Comparison of ENCODE assay signal across 23 cellular contexts in the genomic region with DNA sequence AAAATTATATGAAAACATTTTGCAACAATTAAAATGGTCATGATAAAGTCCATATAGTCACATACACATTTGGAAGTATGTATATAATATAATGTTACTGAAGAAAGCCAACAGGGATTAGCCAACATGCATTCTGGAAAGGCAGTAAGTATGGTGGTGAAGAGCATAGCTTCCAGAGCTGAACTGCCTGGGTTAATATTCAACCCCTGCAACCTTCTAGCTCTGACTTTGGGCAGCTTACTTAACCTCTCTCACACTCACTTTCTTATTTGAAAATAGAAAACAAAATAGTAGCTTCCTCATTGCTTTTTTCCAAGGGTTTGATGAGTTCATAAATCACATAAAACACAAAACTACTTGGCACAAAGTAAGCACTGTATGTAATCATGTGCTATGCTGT.
DNase-seq lines count a peak whose midpoint lies in the region; ATAC-seq, FAIRE-seq and TF ChIP-seq lines count a peak whose summit lies in the region.
"Had no signal": no experiment of that assay in that cellular context is flagged by ENCODE, and none has a peak within 500 bp of the region (broad histone marks: within the 10 kb centered on the region; RNA-seq: fewer than 3 reads in every experiment).

No MANE protein-coding gene starts in this region.

- H3K79me2 ChIP-seq in HepG2 (ENCODE audit: insufficient read depth, low read length): no peaks in the 10 kb centered on the region

- no peaks in the 10 kb centered on the region for H3K36me3 ChIP-seq in HepG2 (replicated peaks in 1 of 2; ENCODE audit: control insufficient read depth in 1 of 2, insufficient read depth in 2 of 2, low read length in 2 of 2)
- H3K36me3 ChIP-seq in transverse colon: no peaks in the 10 kb centered on the region
- no peaks in the 10 kb centered on the region for H3K36me3 ChIP-seq in esophagus squamous epithelium
- H3K36me3 ChIP-seq: MG63, SJCRH30 had no signal

- H3K9ac ChIP-seq in HepG2 (ENCODE audit: insufficient read depth, low read depth, low read length): no peak overlapping the region

- H3K4me3 Mint-ChIP-seq in T-helper 2 cell treated with Interferon-gamma antibody and Interleukin-4, amounts not matched to agents 5 μg/mL and 100 μg/mL, for 36 hours: no peak overlapping the region
- H3K4me3 Mint-ChIP-seq: CD14-positive monocyte had no signal

- peak overlapping the region; percentile 36; the same call in 1 of the 2 replicates for H3K4me2 ChIP-seq in HepG2 (ENCODE audit: low read depth, low read length)

- no peaks in the 10 kb centered on the region for H3K27me3 Mint-ChIP-seq in T-helper 2 cell treated with Interferon-gamma antibody and Interleukin-4, amounts not matched to agents 5 μg/mL and 100 μg/mL, for 36 hours (ENCODE audit: low read depth)

- H3K4me1 Mint-ChIP-seq in T-helper 2 cell treated with Interferon-gamma antibody and Interleukin-4, amounts not matched to agents 5 μg/mL and 100 μg/mL, for 36 hours (ENCODE audit: low read depth): no peaks in the 10 kb centered on the region
- H3K4me1 Mint-ChIP-seq: CD14-positive monocyte had no signal

- no peaks in the 10 kb centered on the region for H3K9me3 Mint-ChIP-seq in T-helper 2 cell treated with Interferon-gamma antibody and Interleukin-4, amounts not matched to agents 5 μg/mL and 100 μg/mL, for 36 hours
- H3K9me3 Mint-ChIP-seq: CD14-positive monocyte had no signal

- no peaks in the 10 kb centered on the region for H3K9me3 ChIP-seq in HepG2 (ENCODE audit: low read length)
- H3K9me3 ChIP-seq in transverse colon: no peaks in the 10 kb centered on the region
- H3K9me3 ChIP-seq in esophagus squamous epithelium: no peaks in the 10 kb centered on the region
- H3K9me3 ChIP-seq: MG63, SJCRH30 had no signal

- no peak overlapping the region for H3K27ac ChIP-seq in HepG2 (ENCODE audit: extremely low read length, insufficient read depth, low read length)
- no peak overlapping the region for H3K27ac ChIP-seq in transverse colon
- H3K27ac ChIP-seq in esophagus squamous epithelium: no peak overlapping the region
- H3K27ac ChIP-seq: SJCRH30 had no signal

- TF ChIP-seq CTCF in fibroblast of villous mesenchyme (IDR thresholded peaks at IDR 0.05; ENCODE audit: insufficient read depth, low read depth, low read length) (no peak), HepG2 (CRISPR knock-in tag; IDR thresholded peaks at IDR 0.05) (no peak), transverse colon (IDR thresholded peaks at IDR 0.05) (no peak), esophagus squamous epithelium (IDR thresholded peaks at IDR 0.05) (no peak)

- in situ Hi-C loops in HepG2 (cut with HindIII; ENCODE audit: extremely low pct_ligation_motif_present, low pct_unique_long_range_greater_than_20kb): no loop called here
- in situ Hi-C loops in transverse colon (cut with MboI; ENCODE audit: low pct_ligation_motif_present in 1 of 4, low pct_unique_long_range_greater_than_20kb in 1 of 4, low sequenced_read_pairs in 3 of 4): no loop called here

- no peak overlapping the region for H3K4me3 ChIP-seq in fibroblast of villous mesenchyme (ENCODE audit: low read depth, low read length)
- no peak overlapping the region for H3K4me3 ChIP-seq in HepG2 (replicated peaks in 1 of 3; ENCODE audit: insufficient read depth in 1 of 3, low read depth in 2 of 3, low read length in 3 of 3)
- no peak overlapping the region for H3K4me3 ChIP-seq in transverse colon
- no peak overlapping the region for H3K4me3 ChIP-seq in esophagus squamous epithelium
- H3K4me3 ChIP-seq: GM12878, MG63, SJCRH30 had no signal

- POLR2A ChIA-PET in HepG2 (lab: Yijun Ruan, JAX): no interaction called here

- H3K27me3 ChIP-seq in HepG2 (ENCODE audit: control insufficient read depth in 1 of 2, insufficient read depth in 2 of 2, low read length in 2 of 2): no peaks in the 10 kb centered on the region
- H3K27me3 ChIP-seq in transverse colon: no peaks in the 10 kb centered on the region
- H3K27me3 ChIP-seq in esophagus squamous epithelium: no peaks in the 10 kb centered on the region
- H3K27me3 ChIP-seq: MG63, SJCRH30 had no signal

- CTCF ChIA-PET in HepG2 (lab: Yijun Ruan, JAX; ENCODE audit: low intra/inter-chr PET ratio, low total read pairs): no interaction called here

- FAIRE-seq in HepG2 (lab: Jason Lieb, UNC): peak; percentile 34
- FAIRE-seq: GM12878, GM19239 had no signal

- H2AFZ ChIP-seq in HepG2 (ENCODE audit: low read length): no peak overlapping the region

- TF ChIP-seq EP300 in HepG2 (IDR thresholded peaks at IDR 0.05; ENCODE audit: low read depth in 2 of 2, low read length in 2 of 2) (no peak), HepG2 (CRISPR knock-in tag; IDR thresholded peaks at IDR 0.05; ENCODE audit: borderline replicate concordance) (no peak), transverse colon (IDR thresholded peaks at IDR 0.05; ENCODE audit: low read depth) (no peak)

- no peaks in the 10 kb centered on the region for H3K36me3 Mint-ChIP-seq in T-helper 2 cell treated with Interferon-gamma antibody and Interleukin-4, amounts not matched to agents 5 μg/mL and 100 μg/mL, for 36 hours (ENCODE audit: low read depth)
- H3K36me3 Mint-ChIP-seq: CD14-positive monocyte had no signal

- TF ChIP-seq RAD21 in HepG2 (CRISPR knock-in tag; IDR thresholded peaks at IDR 0.05): no peak

- intact Hi-C loops in HepG2 (cut with micrococcal nuclease; ENCODE audit: unreplicated experiment): no loop called here
- intact Hi-C loops in transverse colon (cut with DNase I; ENCODE audit: low total_unique reads): no loop called here
- intact Hi-C loops in esophagus squamous epithelium (cut with DNase I): no loop called here

- H4K20me1 ChIP-seq in HepG2 (ENCODE audit: insufficient read depth, low read length): no peaks in the 10 kb centered on the region

- H3K4me1 ChIP-seq in HepG2 (ENCODE audit: insufficient read depth, low read length): peaks cover 10% of the 10 kb centered on the region
- peaks cover 0 to 13% (median 2%) of the 10 kb centered on the region in 4 donors for H3K4me1 ChIP-seq in transverse colon
- H3K4me1 ChIP-seq in esophagus squamous epithelium: no peaks in the 10 kb centered on the region
- H3K4me1 ChIP-seq: SJCRH30 had no signal

- ATAC-seq in HepG2 (peak; percentile 98), HG02852 (IDR thresholded peaks at IDR 0.05; ENCODE audit: unreplicated experiment) (no peak)
- ATAC-seq: GM12878, HCT116, Panc1 had no signal

- no TSS peak for BruUV-seq in HepG2 (replicated peaks; lab: Mats Ljungman, UMichigan)

- TF ChIP-seq POLR2A in HepG2 (IDR thresholded peaks at IDR 0.05; ENCODE audit: insufficient read depth in 1 of 2, low read depth in 2 of 2, low read length in 2 of 2): no peak
- no peak for TF ChIP-seq POLR2A in transverse colon (IDR thresholded peaks at IDR 0.05)
- TF ChIP-seq POLR2A in esophagus squamous epithelium (IDR thresholded peaks at IDR 0.05): no peak

- no peak overlapping the region for H3K27ac Mint-ChIP-seq in T-helper 2 cell treated with Interferon-gamma antibody and Interleukin-4, amounts not matched to agents 5 μg/mL and 100 μg/mL, for 36 hours
- H3K27ac Mint-ChIP-seq: CD14-positive monocyte had no signal

- DNase-seq in HuH-7 (ENCODE audit: low spot score) (peak; percentile 41), fibroblast of villous mesenchyme (ENCODE audit: low read depth) (peak; percentile 38), HepG2 (ENCODE audit: low spot score) (peak; percentile 17), transverse colon (peak; percentile 16), esophagus squamous epithelium (lab: John Stamatoyannopoulos, UW) (no peak)
- no peak for DNase-seq in T-helper 2 cell treated with Interferon-gamma antibody and Interleukin-4, amounts not matched to agents 5 μg/mL and 100 μg/mL, for 36 hours (ENCODE audit: low spot score)
- DNase-seq: GF-D8, GOT3, IMR-90, MG63, NCI-H1092, NCI-H146, NCI-H2029 treated with DMSO at 0.1 percent for 48 hours, NCI-H2171, NCI-H446 treated with DMSO at 0.1 percent for 48 hours, NCI-H69, SJCRH30 had no signal

TF ChIP-seq in HepG2, 621 proteins besides CTCF, POLR2A, EP300 and RAD21 (continues in another document):
- TF ChIP-seq SMAD9 (CRISPR knock-in tag; IDR thresholded peaks at IDR 0.05) (no peak), ZNF460 (CRISPR knock-in tag; IDR thresholded peaks at IDR 0.05; ENCODE audit: borderline replicate concordance) (no peak), HMGXB4 (CRISPR knock-in tag; IDR thresholded peaks at IDR 0.05; ENCODE audit: borderline replicate concordance in 1 of 2, low read depth in 1 of 2) (no peak), GATAD2A (CRISPR knock-in tag; IDR thresholded peaks at IDR 0.05) (no peak), NR0B2 (CRISPR knock-in tag; IDR thresholded peaks at IDR 0.05) (no peak), ZMYM4 (CRISPR knock-in tag; IDR thresholded peaks at IDR 0.05) (0 out of 2 replicates have a peak, but pooled peaks have one; percentile 29), ZNF24 (IDR thresholded peaks at IDR 0.05) (no peak)

Comparison
In these comparisons a context has a peak if more than half of its experiments do, and no peak if none do; other contexts are left out.
1. DNase-seq: peak in HuH-7 (single experiment), fibroblast of villous mesenchyme (single experiment), HepG2 (single experiment) and transverse colon (single experiment); none in esophagus squamous epithelium (single experiment) and T-helper 2 cell treated with Interferon-gamma antibody and Interleukin-4, amounts not matched to agents 5 μg/mL and 100 μg/mL, for 36 hours (single experiment).